Comparison of ENCODE assay signal across 7 cellular contexts in the genomic region with DNA sequence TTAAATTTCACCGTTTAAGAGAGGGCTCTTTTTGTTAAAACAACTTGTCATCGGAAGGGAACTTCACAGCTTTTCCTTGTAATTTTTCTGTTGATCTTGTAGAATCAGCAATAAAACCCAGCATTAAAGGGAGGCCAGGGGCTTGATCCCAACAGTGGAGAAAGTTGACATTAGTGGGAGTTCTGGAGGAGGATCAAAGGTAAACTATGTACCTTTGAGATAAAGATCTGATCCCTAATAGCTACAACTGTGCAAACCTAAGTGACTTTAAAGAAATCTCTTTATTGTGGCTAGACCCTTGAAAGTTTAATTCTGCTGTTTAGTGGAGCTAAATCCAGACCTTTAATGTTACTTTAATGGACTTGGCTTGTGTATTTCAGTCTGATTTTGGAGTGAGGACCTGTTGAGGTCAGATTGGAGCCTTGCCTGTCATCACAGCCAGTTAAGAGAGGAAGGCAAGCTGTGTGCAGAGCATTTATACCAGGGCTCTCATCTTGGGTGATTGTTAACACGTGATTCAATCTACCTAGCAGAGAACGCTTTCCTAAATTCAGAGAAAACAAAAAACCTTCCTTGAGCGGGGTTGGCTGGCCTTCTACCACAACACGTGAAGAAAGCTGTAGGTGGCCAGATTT. TPM values are rescaled to one million over a fixed set of nuclear protein-coding genes. Genes with fewer than 3 reads are reported as not detected.
A peak's percentile ranks its signal among the peaks of the same experiment; 100 is the strongest.
DNase-seq lines count a peak whose midpoint lies in the region; ATAC-seq, FAIRE-seq and TF ChIP-seq lines count a peak whose summit lies in the region.

No MANE protein-coding gene starts in this region.

- H3K36me3 ChIP-seq in SJCRH30 (no peaks in the 10 kb centered on the region), endocrine pancreas (ENCODE audit: control insufficient read depth, insufficient read depth, low read length) (no peaks in the 10 kb centered on the region)

- no peak overlapping the region for H3K9ac ChIP-seq in endocrine pancreas (ENCODE audit: control insufficient read depth, insufficient read depth, low read length)

- H3K27ac ChIP-seq in SJCRH30 = no peak overlapping the region
- peak overlapping the region in 14 of 21 experiments; percentile 49 to 93 (median 82) for H3K27ac ChIP-seq in skin epidermis

- H3K4me3 ChIP-seq in SJCRH30 = peak overlapping the region; percentile 82
- H3K4me3 ChIP-seq in endocrine pancreas (ENCODE audit: control insufficient read depth, insufficient read depth, low read length) = peak overlapping the region; percentile 30
- peak overlapping the region in 6 of 7 experiments; percentile 55 to 67 (median 60) for H3K4me3 ChIP-seq in skin epidermis

- ATAC-seq in omental fat pad (ENCODE audit: low FRiP score) = no peak

- no peak for DNase-seq in GM19239 (ENCODE audit: insufficient read length, low spot score)
- peak in 1 of 2 experiments; percentile 6 for DNase-seq in SJCRH30
- no peak for DNase-seq in omental fat pad (ENCODE audit: low spot score)
- DNase-seq in GM19240 (ENCODE audit: insufficient read length, low spot score) = no peak
- no peak for DNase-seq in activated CD8-positive, alpha-beta memory T cell treated with anti-CD3 and anti-CD28 coated beads, Interleukin-2, amount 50 U/mL, for 48 hours

- TF ChIP-seq CTCF in omental fat pad (IDR thresholded peaks at IDR 0.05) = no peak

- peak; percentile 92 for FAIRE-seq in GM19239 (lab: Jason Lieb, UNC)

- H3K27me3 ChIP-seq in SJCRH30 (no peaks in the 10 kb centered on the region), endocrine pancreas (ENCODE audit: control insufficient read depth, insufficient read depth, low read length) (no peaks in the 10 kb centered on the region)

- H3K4me1 ChIP-seq in SJCRH30 = peaks cover 14% of the 10 kb centered on the region
- no peaks in the 10 kb centered on the region for H3K4me1 ChIP-seq in endocrine pancreas (ENCODE audit: control insufficient read depth, insufficient read depth, low read length)

- no peaks in the 10 kb centered on the region for H3K9me3 ChIP-seq in SJCRH30 (replicated peaks)
- no peaks in the 10 kb centered on the region for H3K9me3 ChIP-seq in endocrine pancreas (ENCODE audit: control insufficient read depth, low read length)

RNA-seq across cellular contexts. Expression of a gene that starts 1.7 kb away (rescaled TPM):
- total RNA-seq in SJCRH30 (2014; rRNA removed; shearing (Covaris generic)) = 17.3 and 18.0 TPM in 2 replicates
- 100 to 1,000 TPM in 1 of 4 donors, 10 to 100 TPM in 3; 62.1 to 156 (median 76.3) TPM for total RNA-seq in omental fat pad

Comparison
In these comparisons a context has a peak if more than half of its experiments do, and no peak if none do; other contexts are left out.
1. H3K4me3 ChIP-seq: peak in every context shown above with its lines; median percentile 82 in SJCRH30; 60 in skin epidermis; 30 in endocrine pancreas.